Comparison of ENCODE assay signal across 1 cellular context in genomic region chr3:170639003-170639402, GRCh38.
TF ChIP-seq lines count a peak whose summit lies in the region.

No MANE protein-coding gene starts in this region.

TF ChIP-seq in K562, 482 proteins besides CTCF, POLR2A, EP300 and RAD21 (continued from another document):
- TF ChIP-seq PATZ1 (CRISPR knock-in tag; IDR thresholded peaks at IDR 0.05; ENCODE audit: borderline replicate concordance) (0 out of 2 replicates have a peak, but pooled peaks have one; percentile 58), RUNX1 (IDR thresholded peaks at IDR 0.05; ENCODE audit: low read depth) (no peak), HNRNPLL (IDR thresholded peaks at IDR 0.05; ENCODE audit: low read depth, low read length, poor library complexity, severe bottlenecking) (no peak), HMGXB4 (CRISPR knock-in tag; IDR thresholded peaks at IDR 0.05) (no peak), NR0B1 (IDR thresholded peaks at IDR 0.05; ENCODE audit: partially characterized antibody) (no peak), HMBOX1 (IDR thresholded peaks at IDR 0.05) (peak; percentile 73), ZNF639 (CRISPR knock-in tag; conservative IDR thresholded peaks at IDR 0.05 in 1 of 2, IDR thresholded peaks at IDR 0.05 in 1 of 2) (peak in 1 of 2 experiments; percentile 47; a peak in 1 of 4 replicates), ZNF592 (IDR thresholded peaks at IDR 0.05) (peak; percentile 37; the same call in 1 of the 2 replicates), EP400 (IDR thresholded peaks at IDR 0.05) (no peak), GATA2 (CRISPR knock-in tag; IDR thresholded peaks at IDR 0.05) (0 out of 2 replicates have a peak, but pooled peaks have one; percentile 5), HSF4 (CRISPR knock-in tag; IDR thresholded peaks at IDR 0.05; ENCODE audit: borderline replicate concordance) (no peak), ARID1B (IDR thresholded peaks at IDR 0.05) (no peak; the same call in 1 of the 2 replicates), ZNF717 (CRISPR knock-in tag; IDR thresholded peaks at IDR 0.05) (no peak), SMAD2 (IDR thresholded peaks at IDR 0.05; ENCODE audit: low read depth, low read length) (no peak), ASH1L (IDR thresholded peaks at IDR 0.05; ENCODE audit: borderline replicate concordance, low read depth, partially characterized antibody) (no peak)
